Comparison of ENCODE assay signal across 19 cellular contexts in genomic region chr13:75806101-75806500, GRCh38.
DNase-seq lines count a peak whose midpoint lies in the region; TF ChIP-seq lines count a peak whose summit lies in the region.
"Had no signal": no experiment of that assay in that cellular context is flagged by ENCODE, and none has a peak within 500 bp of the region (broad histone marks: within the 10 kb centered on the region; RNA-seq: fewer than 3 reads in every experiment).

No MANE protein-coding gene starts in this region.

- TF ChIP-seq CTCF in Caco-2 (IDR thresholded peaks at IDR 0.05; ENCODE audit: insufficient read depth in 1 of 2, low read depth in 1 of 2, low read length in 1 of 2, severe bottlenecking in 1 of 2, unreplicated experiment in 1 of 2) (no peak), endodermal cell (conservative IDR thresholded peaks at IDR 0.05) (no peak), nephron progenitor cell (IDR thresholded peaks at IDR 0.05) (no peak)

- 85 to 87% methylated on average over 9 of the region's 9 CpGs for WGBS in endodermal cell (ENCODE audit: insufficient coverage in 1 of 2, insufficient read length in 1 of 2), 2 experiments

- DNase-seq in Caco-2 (no peak), amniotic epithelial cell (ENCODE audit: low read depth) (peak; percentile 36), endodermal cell (peak; percentile 54), nephron progenitor cell (no peak), NCI-H187 (lab: John Stamatoyannopoulos, UW) (no peak), putamen (ENCODE audit: low spot score) (no peak), DMS 273 (lab: John Stamatoyannopoulos, UW; ENCODE audit: unreplicated experiment) (no peak), NOMO-1 treated with DMSO at 0.1 percent for 48 hours (lab: John Stamatoyannopoulos, UW; ENCODE audit: unreplicated experiment) (no peak)
- DNase-seq: DMS79, GDM1, H7, Karpas-422, MM.1S, NCI-H1105, NCI-H187 treated with DMSO at 0.1 percent for 48 hours, NCI-H2171, Peyer's patch, SHP77 treated with DMSO at 0.1 percent for 48 hours had no signal

- H3K27ac ChIP-seq in endodermal cell (ENCODE audit: low read depth, low read length), result no peak overlapping the region
- H3K27ac ChIP-seq: Peyer's patch had no signal

- H3K36me3 ChIP-seq in Caco-2 (ENCODE audit: control insufficient read depth, insufficient read depth, low read length) (peaks cover 4% of the 10 kb centered on the region; the same call in 1 of the 2 replicates), endodermal cell (ENCODE audit: control insufficient read depth, insufficient read depth, low read length) (no peaks in the 10 kb centered on the region)

- H3K36me3 Mint-ChIP-seq in Caco-2 (ENCODE audit: insufficient read depth, unreplicated experiment) (peaks cover 82% of the 10 kb centered on the region), endodermal cell (ENCODE audit: low read depth) (no peaks in the 10 kb centered on the region), nephron progenitor cell (ENCODE audit: low read depth) (no peaks in the 10 kb centered on the region)
- H3K36me3 Mint-ChIP-seq: CD14-positive monocyte had no signal

- BruUV-seq in Caco-2 (replicated peaks; lab: Mats Ljungman, UMichigan), result no TSS peak

- no peak overlapping the region for H3K9ac ChIP-seq in endodermal cell (ENCODE audit: extremely low read depth, low read length, poor library complexity, severe bottlenecking)

- no peak overlapping the region for H3K4me3 Mint-ChIP-seq in Caco-2 (ENCODE audit: unreplicated experiment)
- H3K4me3 Mint-ChIP-seq in endodermal cell, result no peak overlapping the region
- H3K4me3 Mint-ChIP-seq in nephron progenitor cell, result no peak overlapping the region
- H3K4me3 Mint-ChIP-seq: CD14-positive monocyte had no signal

- CTCF ChIA-PET in Caco-2 (lab: Charles Lee), result no interaction called here

- no peaks in the 10 kb centered on the region for H3K4me1 ChIP-seq in Caco-2
- peaks cover 8% of the 10 kb centered on the region for H3K4me1 ChIP-seq in endodermal cell (ENCODE audit: control insufficient read depth, insufficient read depth, low read length)
- H3K4me1 ChIP-seq: Peyer's patch had no signal

- H3K4me1 Mint-ChIP-seq in Caco-2 (ENCODE audit: low read depth, unreplicated experiment) (peaks cover 34% of the 10 kb centered on the region), endodermal cell (peaks cover 43% of the 10 kb centered on the region), nephron progenitor cell (peaks cover 19% of the 10 kb centered on the region)
- H3K4me1 Mint-ChIP-seq: CD14-positive monocyte had no signal

- H3K9me3 ChIP-seq in Caco-2 (no peaks in the 10 kb centered on the region), endodermal cell (ENCODE audit: control insufficient read depth, low read length) (no peaks in the 10 kb centered on the region)
- H3K9me3 ChIP-seq: Peyer's patch had no signal

- H3K27me3 Mint-ChIP-seq in Caco-2 (ENCODE audit: insufficient read depth, unreplicated experiment) (no peaks in the 10 kb centered on the region), endodermal cell (ENCODE audit: insufficient read depth) (no peaks in the 10 kb centered on the region), nephron progenitor cell (ENCODE audit: low read depth, poor library complexity) (no peaks in the 10 kb centered on the region)

- intact Hi-C loops in Caco-2 (cut with micrococcal nuclease; ENCODE audit: unreplicated experiment), result no loop called here

- POLR2A ChIA-PET in Caco-2 (lab: Charles Lee), result no interaction called here

- H3K4me3 ChIP-seq in Caco-2 (ENCODE audit: low read depth, low read length) (no peak overlapping the region), endodermal cell (ENCODE audit: low read length) (no peak overlapping the region)
- H3K4me3 ChIP-seq: Peyer's patch had no signal

- H3K27me3 ChIP-seq in Caco-2 (replicated peaks; ENCODE audit: control insufficient read depth, insufficient read depth, low read length) (no peaks in the 10 kb centered on the region), endodermal cell (ENCODE audit: control insufficient read depth, insufficient read depth, low read length, poor library complexity, severe bottlenecking) (no peaks in the 10 kb centered on the region)
- H3K27me3 ChIP-seq: Peyer's patch had no signal

- H3K9me3 Mint-ChIP-seq in Caco-2 (ENCODE audit: unreplicated experiment) (no peaks in the 10 kb centered on the region), endodermal cell (no peaks in the 10 kb centered on the region), nephron progenitor cell (no peaks in the 10 kb centered on the region)

- H3K27ac Mint-ChIP-seq in Caco-2 (ENCODE audit: unreplicated experiment) (peak overlapping the region; percentile 33), endodermal cell (peak overlapping the region; percentile 9), nephron progenitor cell (peak overlapping the region; percentile 12)
- H3K27ac Mint-ChIP-seq: CD14-positive monocyte had no signal

Comparison
In these comparisons a context has a peak if more than half of its experiments do, and no peak if none do; other contexts are left out.
1. DNase-seq: peak in amniotic epithelial cell (single experiment) and endodermal cell (single experiment); none in Caco-2 (0 of 2), nephron progenitor cell (single experiment), NCI-H187 (0 of 2), putamen (single experiment), DMS 273 (single experiment) and NOMO-1 treated with DMSO at 0.1 percent for 48 hours (single experiment).
2. Peak in every context shown above with its lines, with median percentiles within 50 percentile points of each other: H3K27ac Mint-ChIP-seq.